In the genomic region with DNA sequence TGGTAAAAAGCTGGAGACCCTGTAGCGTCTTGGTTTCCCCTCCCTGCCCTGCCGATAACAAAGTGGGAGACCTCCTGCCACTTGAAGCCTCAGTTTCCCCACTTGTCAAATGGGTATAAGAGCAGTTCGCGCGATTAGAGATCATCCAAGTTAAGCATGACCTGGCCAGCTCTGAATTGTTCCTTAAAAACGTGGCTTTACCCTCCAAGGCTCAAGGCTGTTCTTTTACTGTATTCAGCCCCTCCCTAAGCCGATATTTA, we compare ENCODE assay signal across 7 cellular contexts. TPM values are rescaled to one million over a fixed set of nuclear protein-coding genes. Genes with fewer than 3 reads are reported as not detected.
DNase-seq lines count a peak whose midpoint lies in the region; ATAC-seq and TF ChIP-seq lines count a peak whose summit lies in the region.

No MANE protein-coding gene starts in this region.

- H3K4me2 ChIP-seq in GM23248 (ENCODE audit: unreplicated experiment), result peak overlapping the region; percentile 98

- 1 to 3% methylated on average over 7 of the region's 7 CpGs for WGBS in GM23248 (ENCODE audit: low coverage in 1 of 2, low lambda C conversion rate in 2 of 2, missing lambda C conversion rate in 2 of 2), 2 experiments

- in situ Hi-C loops in GM23248 (cut with MboI) (no loop called here), Panc1 (cut with HindIII; ENCODE audit: low pct_unique_long_range_greater_than_20kb, low sequenced_read_pairs) (no loop called here)

- H3K27me3 ChIP-seq in GM23248 (replicated peaks; ENCODE audit: insufficient read depth), result no peaks in the 10 kb centered on the region
- no peaks in the 10 kb centered on the region for H3K27me3 ChIP-seq in Panc1 (ENCODE audit: control insufficient read depth, insufficient read depth, low read length)

- H3K79me2 ChIP-seq in GM23248 (ENCODE audit: insufficient read depth), result peaks cover 60% of the 10 kb centered on the region

- H3K4me1 ChIP-seq in GM23248 (ENCODE audit: insufficient read depth) (peaks cover 16% of the 10 kb centered on the region), Panc1 (ENCODE audit: control insufficient read depth, insufficient read depth, low read length) (peaks cover 5% of the 10 kb centered on the region)

- intact Hi-C loops in Panc1 (cut with micrococcal nuclease; ENCODE audit: unreplicated experiment), result no loop called here

- H3K27me3 Mint-ChIP-seq in endothelial cell (ENCODE audit: unreplicated experiment) (peaks cover 15% of the 10 kb centered on the region), progenitor cell of endocrine pancreas (no peaks in the 10 kb centered on the region)

- H3K27ac ChIP-seq in GM23248 (peak overlapping the region; percentile 90), Panc1 (ENCODE audit: low read length) (peak overlapping the region; percentile 98)

- H3K36me3 Mint-ChIP-seq in endothelial cell (ENCODE audit: low read depth, unreplicated experiment) (peaks cover 14% of the 10 kb centered on the region), progenitor cell of endocrine pancreas (ENCODE audit: insufficient read depth) (peaks cover 1% of the 10 kb centered on the region)

- H3K4me1 Mint-ChIP-seq in endothelial cell (ENCODE audit: unreplicated experiment), result peaks cover 27% of the 10 kb centered on the region
- peaks cover 19% of the 10 kb centered on the region for H3K4me1 Mint-ChIP-seq in progenitor cell of endocrine pancreas (ENCODE audit: low read depth)

- CTCF ChIA-PET in Panc1 (lab: Charles Lee), result interaction anchor here (0.5 kb wide), 1 partner anchor 526 kb away, joined by 7 read pairs; no protein-coding TSS in a partner anchor

- H3K9ac ChIP-seq in GM23248, result peak overlapping the region; percentile 95

- no peaks in the 10 kb centered on the region for H3K9me2 ChIP-seq in GM23248 (ENCODE audit: insufficient read depth)

- no peaks in the 10 kb centered on the region for H3K9me3 ChIP-seq in GM23248 (ENCODE audit: low read depth)
- no peaks in the 10 kb centered on the region for H3K9me3 ChIP-seq in Panc1 (ENCODE audit: control insufficient read depth, insufficient read depth, low read depth, low read length)

- ATAC-seq in Panc1, result no peak; the same call in 1 of the 2 replicates
- no peak for ATAC-seq in GM21825 (IDR thresholded peaks at IDR 0.05; ENCODE audit: unreplicated experiment)
- no peak for ATAC-seq in HG03460 (IDR thresholded peaks at IDR 0.05; ENCODE audit: unreplicated experiment)

- peaks cover 36% of the 10 kb centered on the region for H3F3A ChIP-seq in GM23248 (ENCODE audit: insufficient read depth)

- POLR2A ChIA-PET in Panc1 (lab: Charles Lee), result interaction anchor here (1.4 kb wide), 2 partner anchors 11 to 14 kb away, joined by 4 read pairs; partner anchors contain the start of genes GET3 and TRIR

- DNase-seq in GM23248 (peak; percentile 53), Panc1 (ENCODE audit: low read depth, low spot score) (no peak), endothelial cell (ENCODE audit: low spot score) (no peak), progenitor cell of endocrine pancreas (ENCODE audit: low spot score, unreplicated experiment) (no peak), DMS79 treated with DMSO at 0.1 percent for 48 hours (lab: John Stamatoyannopoulos, UW) (no peak)

- H3K9me3 Mint-ChIP-seq in endothelial cell (ENCODE audit: unreplicated experiment), result no peaks in the 10 kb centered on the region
- H3K9me3 Mint-ChIP-seq in progenitor cell of endocrine pancreas (ENCODE audit: low read depth), result no peaks in the 10 kb centered on the region

- H4K20me1 ChIP-seq in GM23248 (ENCODE audit: insufficient read depth), result no peaks in the 10 kb centered on the region

- no peak for TF ChIP-seq CTCF in Panc1 (IDR thresholded peaks at IDR 0.05)
- TF ChIP-seq CTCF in endothelial cell (IDR thresholded peaks at IDR 0.05; ENCODE audit: unreplicated experiment), result no peak
- no peak for TF ChIP-seq CTCF in progenitor cell of endocrine pancreas (IDR thresholded peaks at IDR 0.05; ENCODE audit: unreplicated experiment)

- peak overlapping the region; percentile 93 for H3K4me3 Mint-ChIP-seq in endothelial cell (ENCODE audit: unreplicated experiment)
- peak overlapping the region; percentile 94 for H3K4me3 Mint-ChIP-seq in progenitor cell of endocrine pancreas (ENCODE audit: low read depth)

- peak overlapping the region; percentile 94 for H2AFZ ChIP-seq in GM23248

- H3K36me3 ChIP-seq in GM23248 (ENCODE audit: low read depth) (no peaks in the 10 kb centered on the region), Panc1 (ENCODE audit: control insufficient read depth, insufficient read depth, low read length) (peaks cover 3% of the 10 kb centered on the region)

- H3K27ac Mint-ChIP-seq in endothelial cell (ENCODE audit: unreplicated experiment), result peak overlapping the region; percentile 95
- peak overlapping the region; percentile 99 for H3K27ac Mint-ChIP-seq in progenitor cell of endocrine pancreas

- H3K4me3 ChIP-seq in GM23248 (peak overlapping the region; percentile 96), Panc1 (ENCODE audit: low read depth in 2 of 2, low read length in 2 of 2) (peak overlapping the region; percentile 83 to 96)

- BruUV-seq in Panc1 (replicated peaks; lab: Mats Ljungman, UMichigan), result no TSS peak

RNA-seq across cellular contexts. Expression of gene TNPO2, which starts 0.4 kb away (rescaled TPM):
- total RNA-seq in GM23248 (2014; rRNA removed; shearing (Covaris generic)), result 30.9 and 34.3 TPM in 2 replicates
- 13.2 and 13.3 TPM in 2 replicates for polyA plus RNA-seq in GM23248 (2016; fragmentation: Nextera tagmentation; extraction: Ambion mirVana)
- 83.3 TPM for total RNA-seq in Panc1 (2021; ENCODE audit: unreplicated experiment)
- 96.0 TPM for polyA plus RNA-seq in Panc1 (2012; ENCODE audit: insufficient read length)
- 68.1 TPM for total RNA-seq in endothelial cell (ENCODE audit: unreplicated experiment)
- 109 and 113 TPM in 2 replicates for total RNA-seq in progenitor cell of endocrine pancreas

RNA-seq across cellular contexts. Expression of gene TRIR, which starts 11.2 kb away (rescaled TPM):
- total RNA-seq in GM23248 (2014; rRNA removed; shearing (Covaris generic)), result 202 and 210 TPM in 2 replicates
- polyA plus RNA-seq in GM23248 (2016; fragmentation: Nextera tagmentation; extraction: Ambion mirVana), result 162 and 170 TPM in 2 replicates
- 143 TPM for total RNA-seq in Panc1 (2021; ENCODE audit: unreplicated experiment)
- polyA plus RNA-seq in Panc1 (2012; ENCODE audit: insufficient read length), result 154 TPM
- total RNA-seq in endothelial cell (ENCODE audit: unreplicated experiment), result 176 TPM
- total RNA-seq in progenitor cell of endocrine pancreas, result 171 and 180 TPM in 2 replicates

RNA-seq across cellular contexts. Expression of gene GET3, which starts 14.0 kb away (rescaled TPM):
- total RNA-seq in GM23248 (2014; rRNA removed; shearing (Covaris generic)), result 81.3 and 110 TPM in 2 replicates
- 106 and 111 TPM in 2 replicates for polyA plus RNA-seq in GM23248 (2016; fragmentation: Nextera tagmentation; extraction: Ambion mirVana)
- total RNA-seq in Panc1 (2021; ENCODE audit: unreplicated experiment) (69.9 TPM), endothelial cell (ENCODE audit: unreplicated experiment) (77.9 TPM), progenitor cell of endocrine pancreas (59.8 and 66.0 TPM in 2 replicates)
- 97.4 TPM for polyA plus RNA-seq in Panc1 (2012; ENCODE audit: insufficient read length)

RNA-seq across cellular contexts. Expression of gene FBXW9, which starts 26.9 kb away (rescaled TPM):
- 13.8 and 22.3 TPM in 2 replicates for total RNA-seq in GM23248 (2014; rRNA removed; shearing (Covaris generic))
- polyA plus RNA-seq in GM23248 (2016; fragmentation: Nextera tagmentation; extraction: Ambion mirVana), result 14.2 TPM in 2 replicates
- total RNA-seq in Panc1 (2021; ENCODE audit: unreplicated experiment), result 12.4 TPM
- 15.2 TPM for polyA plus RNA-seq in Panc1 (2012; ENCODE audit: insufficient read length)
- total RNA-seq in endothelial cell (ENCODE audit: unreplicated experiment), result 8.0 TPM
- total RNA-seq in progenitor cell of endocrine pancreas, result 14.6 and 15.1 TPM in 2 replicates

RNA-seq across cellular contexts. Expression of gene BEST2, which starts 28.3 kb away (rescaled TPM):
- not detected in 2 replicates for total RNA-seq in GM23248 (2014; rRNA removed; shearing (Covaris generic))
- polyA plus RNA-seq in GM23248 (2016; fragmentation: Nextera tagmentation; extraction: Ambion mirVana), result not detected in 2 replicates
- total RNA-seq in Panc1 (2021; ENCODE audit: unreplicated experiment) (not detected), endothelial cell (ENCODE audit: unreplicated experiment) (not detected), progenitor cell of endocrine pancreas (not detected in 2 replicates)
- 0.23 TPM for polyA plus RNA-seq in Panc1 (2012; ENCODE audit: insufficient read length)
